In the genomic region with DNA sequence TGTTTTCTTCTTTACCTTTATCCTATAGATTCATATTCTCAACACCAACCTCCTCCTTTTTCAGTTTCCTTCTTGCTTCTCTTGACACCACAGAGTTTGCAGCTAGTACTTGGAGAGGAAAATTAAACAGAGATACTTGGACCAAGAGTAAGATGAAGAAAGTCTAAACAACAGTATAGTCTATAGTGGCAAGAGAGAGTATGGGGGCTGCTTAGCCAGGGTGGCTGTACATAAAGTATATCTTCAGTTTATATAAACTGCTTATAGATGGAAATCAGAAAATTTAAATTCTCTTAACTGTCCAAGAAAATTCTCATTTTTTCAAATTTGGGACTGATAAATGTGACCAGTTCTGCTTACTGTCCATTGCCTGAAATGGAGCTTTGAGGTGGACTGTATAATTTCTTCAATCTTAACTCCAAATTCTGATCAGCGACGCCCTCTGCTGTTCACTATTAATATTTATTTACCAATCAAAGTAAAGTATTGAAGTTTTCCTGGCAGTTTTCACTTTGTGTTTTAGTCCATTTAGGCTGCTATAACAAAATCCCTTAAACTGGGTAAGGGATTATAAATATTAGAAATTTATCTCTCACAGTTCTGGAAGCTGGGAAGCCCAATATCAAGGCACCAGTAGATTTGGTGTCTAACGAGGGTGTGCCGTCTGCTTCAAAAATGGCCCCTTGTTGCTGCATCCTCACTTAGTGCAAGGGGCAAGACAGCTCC, we compare ENCODE assay signal across 8 cellular contexts. TPM values are rescaled to one million over a fixed set of nuclear protein-coding genes. Genes with fewer than 3 reads are reported as not detected.
DNase-seq lines count a peak whose midpoint lies in the region; ATAC-seq lines count a peak whose summit lies in the region.

No MANE protein-coding gene starts in this region.

- H3K4me1 ChIP-seq in HAP-1: peaks cover 18% of the 10 kb centered on the region
- H3K4me1 ChIP-seq in naive thymus-derived CD4-positive, alpha-beta T cell (ENCODE audit: control insufficient read depth in 2 of 2, insufficient read depth in 2 of 2, low read length in 2 of 2): no peaks in the 10 kb centered on the region

- peaks cover 40% of the 10 kb centered on the region for H3K36me3 ChIP-seq in HAP-1 (replicated peaks)
- H3K36me3 ChIP-seq in naive thymus-derived CD4-positive, alpha-beta T cell (ENCODE audit: control insufficient read depth in 2 of 3, insufficient read depth in 3 of 3, low read length in 3 of 3): no peaks in the 10 kb centered on the region

- H3K9me3 ChIP-seq in HAP-1: no peaks in the 10 kb centered on the region
- H3K9me3 ChIP-seq in naive thymus-derived CD4-positive, alpha-beta T cell (ENCODE audit: control insufficient read depth in 2 of 3, low read length in 3 of 3): no peaks in the 10 kb centered on the region

- H3K27me3 Mint-ChIP-seq in effector memory CD8-positive, alpha-beta T cell: no peaks in the 10 kb centered on the region
- no peaks in the 10 kb centered on the region for H3K27me3 Mint-ChIP-seq in naive thymus-derived CD4-positive, alpha-beta T cell

- no peaks in the 10 kb centered on the region for H3K9me3 Mint-ChIP-seq in effector memory CD8-positive, alpha-beta T cell
- peaks cover 0 to 4% (median 0%) of the 10 kb centered on the region in 11 donors for H3K9me3 Mint-ChIP-seq in naive thymus-derived CD4-positive, alpha-beta T cell

- CTCF ChIA-PET in naive thymus-derived CD4-positive, alpha-beta T cell (lab: Charles Lee): interaction anchor here (0.7 to 6.8 kb wide), 9 partner anchors 16 to 259 kb away, joined by 3 to 70 read pairs (median 5); a partner anchor contains a TSS

- no peak overlapping the region for H3K27ac Mint-ChIP-seq in effector memory CD8-positive, alpha-beta T cell
- no peak overlapping the region for H3K27ac Mint-ChIP-seq in naive thymus-derived CD4-positive, alpha-beta T cell

- DNase-seq in Caki2 (ENCODE audit: low read depth): peak; percentile 15
- DNase-seq in HAP-1 (ENCODE audit: low spot score in 2 of 2): peak; percentile 29 to 60
- DNase-seq in RPMI8226: peak; percentile 48
- DNase-seq in effector memory CD8-positive, alpha-beta T cell: peak; percentile 14 to 21 (median 20)
- peak in 6 of 9 donors; percentile 3 to 44 (median 33) for DNase-seq in naive thymus-derived CD4-positive, alpha-beta T cell
- DNase-seq in posterior vena cava (ENCODE audit: low spot score): no peak

- in situ Hi-C loops in Caki2 (cut with HindIII; ENCODE audit: low pct_unique_long_range_greater_than_20kb, low sequenced_read_pairs) (no loop called here), HAP-1 (cut with MboI; ENCODE audit: low sequenced_read_pairs) (no loop called here)

- peaks cover 7% of the 10 kb centered on the region for H3K36me3 Mint-ChIP-seq in effector memory CD8-positive, alpha-beta T cell (ENCODE audit: insufficient read depth)
- H3K36me3 Mint-ChIP-seq in naive thymus-derived CD4-positive, alpha-beta T cell: peaks cover 4 to 18% (median 11%) of the 10 kb centered on the region in 5 donors

- POLR2A ChIA-PET in naive thymus-derived CD4-positive, alpha-beta T cell (lab: Charles Lee): interaction anchor here (1.1 kb wide), 1 partner anchor 15 kb away, joined by 4 read pairs; a partner anchor contains a TSS

- ATAC-seq in effector memory CD8-positive, alpha-beta T cell (replicated peaks): peak; percentile 41
- ATAC-seq in naive thymus-derived CD4-positive, alpha-beta T cell: peak; percentile 65
- no peak for ATAC-seq in GM19395 (IDR thresholded peaks at IDR 0.05; ENCODE audit: unreplicated experiment)
- no peak for ATAC-seq in HG02610 (IDR thresholded peaks at IDR 0.05; ENCODE audit: unreplicated experiment)

- intact Hi-C loops in naive thymus-derived CD4-positive, alpha-beta T cell (cut with micrococcal nuclease): loop anchor here (1.0 to 5.0 kb wide), 6 partner anchors 97 to 1207 kb away; a partner anchor contains a TSS
- intact Hi-C loops in posterior vena cava (cut with DNase I): no loop called here

- no peak overlapping the region for H3K27ac ChIP-seq in naive thymus-derived CD4-positive, alpha-beta T cell (ENCODE audit: low read depth, low read length)

- no peaks in the 10 kb centered on the region for H3K27me3 ChIP-seq in HAP-1 (ENCODE audit: low read depth)
- no peaks in the 10 kb centered on the region for H3K27me3 ChIP-seq in naive thymus-derived CD4-positive, alpha-beta T cell (ENCODE audit: control insufficient read depth in 2 of 2, insufficient read depth in 2 of 2, low read length in 2 of 2)

- no peak overlapping the region for H3K4me3 ChIP-seq in HAP-1
- no peak overlapping the region for H3K4me3 ChIP-seq in naive thymus-derived CD4-positive, alpha-beta T cell (ENCODE audit: low read length)

- peaks cover 2 to 3% of the 10 kb centered on the region in 2 donors for H3K4me1 Mint-ChIP-seq in effector memory CD8-positive, alpha-beta T cell (ENCODE audit: low read depth in 2 of 2)
- peaks cover 0 to 16% (median 0%) of the 10 kb centered on the region in 7 donors for H3K4me1 Mint-ChIP-seq in naive thymus-derived CD4-positive, alpha-beta T cell

- no peak overlapping the region for H3K4me3 Mint-ChIP-seq in effector memory CD8-positive, alpha-beta T cell
- no peak overlapping the region for H3K4me3 Mint-ChIP-seq in naive thymus-derived CD4-positive, alpha-beta T cell

RNA-seq across cellular contexts. Expression of a gene that starts 14.8 kb away (rescaled TPM):
- 7.0 and 10.7 TPM in 2 replicates for total RNA-seq in Caki2 (2014; rRNA removed; shearing (Covaris generic); ENCODE audit: low replicate concordance)
- 10 to 100 TPM in 3 of 5 experiments, 1 to 10 TPM in 2; 4.9 to 21.1 (median 13.4) TPM for total RNA-seq in naive thymus-derived CD4-positive, alpha-beta T cell
- polyA plus RNA-seq in naive thymus-derived CD4-positive, alpha-beta T cell: 10 to 100 TPM; 22.2 to 29.5 TPM
- total RNA-seq in posterior vena cava: 1 to 10 TPM; 5.0 to 6.7 TPM

Comparison
In these comparisons a context has a peak if more than half of its experiments do, and no peak if none do; other contexts are left out.
1. ATAC-seq: peak in effector memory CD8-positive, alpha-beta T cell (single experiment) and naive thymus-derived CD4-positive, alpha-beta T cell (single experiment); none in GM19395 (single experiment) and HG02610 (single experiment).
2. intact Hi-C loops: an anchor here in naive thymus-derived CD4-positive, alpha-beta T cell (1.0 to 5.0 kb wide); none called in posterior vena cava.